In the genomic region with DNA sequence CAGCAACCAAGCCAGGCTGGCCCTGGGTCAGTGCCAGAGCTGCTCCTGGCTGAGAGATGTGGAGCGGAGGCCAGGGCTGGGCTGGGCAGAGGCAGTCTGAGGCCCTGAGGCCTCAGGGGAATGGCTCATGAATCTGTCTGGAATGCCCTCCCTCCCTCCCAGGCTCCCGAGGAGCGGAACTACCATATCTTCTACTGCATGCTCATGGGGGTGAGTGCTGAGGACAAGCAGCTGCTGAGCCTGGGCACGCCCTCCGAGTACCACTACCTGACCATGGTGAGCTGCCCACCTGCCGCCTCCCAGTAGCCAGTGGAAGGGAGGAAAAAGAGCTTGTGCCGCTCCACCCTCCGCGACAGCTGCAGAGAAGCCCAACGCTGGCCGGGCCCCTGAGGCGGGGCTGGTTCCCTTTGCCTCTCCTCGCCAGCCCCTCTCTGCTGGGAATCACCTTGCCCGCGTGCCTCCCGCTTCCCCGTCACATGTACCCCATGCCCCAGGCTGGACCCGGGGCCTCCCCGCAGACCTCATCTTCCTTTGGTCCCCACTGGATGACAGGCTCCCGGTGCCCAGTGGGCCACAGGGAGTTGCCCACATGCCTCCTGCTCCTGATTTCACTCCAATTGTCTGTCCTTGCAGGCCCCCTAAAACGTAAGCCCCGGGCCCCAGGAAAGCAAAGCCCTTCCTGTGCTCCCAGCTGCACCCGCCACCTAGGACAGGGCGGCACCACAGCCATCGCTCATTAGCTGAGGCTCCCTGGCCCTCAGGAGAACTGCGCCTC, we compare ENCODE assay signal across 11 cellular contexts. TPM values are rescaled to one million over a fixed set of nuclear protein-coding genes. Genes with fewer than 3 reads are reported as not detected.
DNase-seq lines count a peak whose midpoint lies in the region; ATAC-seq, FAIRE-seq and TF ChIP-seq lines count a peak whose summit lies in the region.
"Had no signal": no experiment of that assay in that cellular context is flagged by ENCODE, and none has a peak within 500 bp of the region (broad histone marks: within the 10 kb centered on the region; RNA-seq: fewer than 3 reads in every experiment).

No MANE protein-coding gene starts in this region.

- DNase-seq in H7 (peak; percentile 65), brain microvascular endothelial cell (peak; percentile 67), islet precursor cell (peak; percentile 85), middle frontal gyrus (ENCODE audit: extremely low spot score, low spot score) (no peak), NCI-H2227 treated with DMSO at 0.1 percent for 48 hours (lab: John Stamatoyannopoulos, UW) (no peak), NCI-H774 (lab: John Stamatoyannopoulos, UW) (no peak), GM12892 (ENCODE audit: insufficient read length) (no peak)
- DNase-seq in stimulated activated effector memory CD8-positive, alpha-beta T cell treated with anti-CD3 and anti-CD28 coated beads, Interleukin-12 subunit alpha, Interleukin-12 subunit beta, amount 100 ng/mL, for 72 hours (ENCODE audit: low spot score in 2 of 2): peak in 1 of 2 donors; percentile 45

- ATAC-seq in stimulated activated effector memory CD8-positive, alpha-beta T cell treated with anti-CD3 and anti-CD28 coated beads, Interleukin-12 subunit alpha, Interleukin-12 subunit beta, amount 100 ng/mL, for 72 hours: no peak
- ATAC-seq: T-cell had no signal

- H3K27ac Mint-ChIP-seq in stimulated activated effector memory CD8-positive, alpha-beta T cell treated with anti-CD3 and anti-CD28 coated beads, Interleukin-12 subunit alpha, Interleukin-12 subunit beta, amount 100 ng/mL, for 72 hours: peak overlapping the region; percentile 40

- no peak for TF ChIP-seq POLR2A in GM12892 (IDR thresholded peaks at IDR 0.05; ENCODE audit: low read depth, low read length)

- peaks cover 5% of the 10 kb centered on the region for H3K4me1 Mint-ChIP-seq in stimulated activated effector memory CD8-positive, alpha-beta T cell treated with anti-CD3 and anti-CD28 coated beads, Interleukin-12 subunit alpha, Interleukin-12 subunit beta, amount 100 ng/mL, for 72 hours

- no peak overlapping the region for H3K27ac ChIP-seq in brain microvascular endothelial cell
- H3K27ac ChIP-seq: parathyroid adenoma had no signal

- H3K9me3 Mint-ChIP-seq in stimulated activated effector memory CD8-positive, alpha-beta T cell treated with anti-CD3 and anti-CD28 coated beads, Interleukin-12 subunit alpha, Interleukin-12 subunit beta, amount 100 ng/mL, for 72 hours: no peaks in the 10 kb centered on the region
- H3K9me3 Mint-ChIP-seq: T-cell had no signal

- H3K36me3 Mint-ChIP-seq in stimulated activated effector memory CD8-positive, alpha-beta T cell treated with anti-CD3 and anti-CD28 coated beads, Interleukin-12 subunit alpha, Interleukin-12 subunit beta, amount 100 ng/mL, for 72 hours: no peaks in the 10 kb centered on the region
- H3K36me3 Mint-ChIP-seq: T-cell had no signal

- H3K27me3 ChIP-seq in H7 (ENCODE audit: control insufficient read depth, insufficient read depth, low read length) (no peaks in the 10 kb centered on the region), brain microvascular endothelial cell (replicated peaks) (no peaks in the 10 kb centered on the region)

- no peak for TF ChIP-seq CTCF in brain microvascular endothelial cell (IDR thresholded peaks at IDR 0.05; ENCODE audit: low read depth, low read length, missing control alignments)

- in situ Hi-C loops in brain microvascular endothelial cell (cut with HindIII; ENCODE audit: low pct_ligation_motif_present, low sequenced_read_pairs): no loop called here

- H3K36me3 ChIP-seq in H7 (replicated peaks; ENCODE audit: control insufficient read depth, insufficient read depth, low read length) (no peaks in the 10 kb centered on the region), brain microvascular endothelial cell (replicated peaks) (no peaks in the 10 kb centered on the region)

- H3K4me3 Mint-ChIP-seq in stimulated activated effector memory CD8-positive, alpha-beta T cell treated with anti-CD3 and anti-CD28 coated beads, Interleukin-12 subunit alpha, Interleukin-12 subunit beta, amount 100 ng/mL, for 72 hours: no peak overlapping the region

- no peak for FAIRE-seq in GM12892 (lab: Jason Lieb, UNC)
- FAIRE-seq: colon had no signal

- H3K4me3 ChIP-seq in H7 (ENCODE audit: insufficient read depth, low read depth, low read length): no peak overlapping the region
- H3K4me3 ChIP-seq in brain microvascular endothelial cell (ENCODE audit: low read depth, low read length): no peak overlapping the region

RNA-seq across cellular contexts. Expression of a gene that starts 41.1 kb away (rescaled TPM):
- not detected in 2 replicates for total RNA-seq in H7 (2014; rRNA removed; shearing (Covaris generic))
- polyA plus RNA-seq in GM12892 (2012; ENCODE audit: missing spikeins): 1.2 TPM

RNA-seq across cellular contexts. Expression of a gene that starts 50.3 kb away (rescaled TPM):
- total RNA-seq in H7 (2014; rRNA removed; shearing (Covaris generic)): 66.4 and 85.8 TPM in 2 replicates
- 42.4 TPM for polyA plus RNA-seq in GM12892 (2012; ENCODE audit: missing spikeins)

Comparison
In these comparisons a context has a peak if more than half of its experiments do, and no peak if none do; other contexts are left out.
1. DNase-seq: peak in H7 (single experiment), brain microvascular endothelial cell (single experiment) and islet precursor cell (single experiment); none in middle frontal gyrus (single experiment), NCI-H2227 treated with DMSO at 0.1 percent for 48 hours (single experiment), NCI-H774 (single experiment) and GM12892 (single experiment).